In the genomic region with DNA sequence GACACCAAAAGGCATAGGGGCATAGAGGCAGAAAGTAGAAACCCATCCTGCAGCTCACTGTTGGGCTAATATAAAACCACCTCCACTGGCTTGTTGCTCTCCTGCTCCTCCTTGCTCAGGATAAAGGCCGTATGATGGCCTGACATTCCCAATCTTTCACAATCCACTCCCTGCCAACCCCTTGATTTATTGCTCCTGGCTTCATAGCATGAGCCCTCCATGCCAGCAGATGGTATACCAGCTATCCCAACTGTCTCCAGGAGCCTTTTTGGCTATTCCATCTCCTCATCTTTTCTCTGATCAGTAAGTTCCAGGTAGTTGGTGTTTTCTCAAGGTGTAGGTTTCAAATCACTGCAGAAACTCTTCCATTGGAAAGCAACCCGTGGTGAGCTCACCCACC, we compare ENCODE assay signal across 23 cellular contexts.
"Had no signal": no experiment of that assay in that cellular context is flagged by ENCODE, and none has a peak within 500 bp of the region (broad histone marks: within the 10 kb centered on the region; RNA-seq: fewer than 3 reads in every experiment).

No MANE protein-coding gene starts in this region.

- H3K9me3 Mint-ChIP-seq: neural progenitor cell; stimulated activated effector memory CD8-positive, alpha-beta T cell treated with anti-CD3 and anti-CD28 coated beads, Interleukin-12 subunit alpha, Interleukin-12 subunit beta, amount 100 ng/mL, for 72 hours; stimulated activated naive CD8-positive, alpha-beta T cell treated with anti-CD3 and anti-CD28 coated beads, Interleukin-15, Interleukin-2, amounts not matched to agents 100 ng/mL and 50 ng/mL, for 24 hours had no signal

- H3K27ac Mint-ChIP-seq: natural killer cell treated with Interleukin-12 subunit alpha and Interleukin-12 subunit beta and Interleukin-15 and Interleukin-18, amount 100 ng/mL, for 72 hours; neural progenitor cell; progenitor cell of endocrine pancreas; stimulated activated effector memory CD8-positive, alpha-beta T cell treated with anti-CD3 and anti-CD28 coated beads, Interleukin-12 subunit alpha, Interleukin-12 subunit beta, amount 100 ng/mL, for 72 hours; stimulated activated naive B cell treated with anti-CD40 and anti-IgM and Interleukin-4, amounts not matched to agents 10 μg/mL and 1 μg/mL and 100 μg/mL, for 72 hours; stimulated activated naive CD8-positive, alpha-beta T cell treated with anti-CD3 and anti-CD28 coated beads, Interleukin-15, Interleukin-2, amounts not matched to agents 100 ng/mL and 50 ng/mL, for 24 hours had no signal

- H3K4me3 Mint-ChIP-seq: natural killer cell treated with Interleukin-12 subunit alpha and Interleukin-12 subunit beta and Interleukin-15 and Interleukin-18, amount 100 ng/mL, for 72 hours; neural progenitor cell; stimulated activated effector memory CD8-positive, alpha-beta T cell treated with anti-CD3 and anti-CD28 coated beads, Interleukin-12 subunit alpha, Interleukin-12 subunit beta, amount 100 ng/mL, for 72 hours; stimulated activated naive B cell treated with anti-CD40 and anti-IgM and Interleukin-4, amounts not matched to agents 10 μg/mL and 1 μg/mL and 100 μg/mL, for 72 hours; stimulated activated naive CD8-positive, alpha-beta T cell treated with anti-CD3 and anti-CD28 coated beads, Interleukin-15, Interleukin-2, amounts not matched to agents 100 ng/mL and 50 ng/mL, for 24 hours had no signal

- ATAC-seq: natural killer cell treated with Interleukin-12 subunit alpha and Interleukin-12 subunit beta and Interleukin-15 and Interleukin-18, amount 100 ng/mL, for 72 hours; psoas muscle; right cardiac atrium; right lobe of liver; stimulated activated effector memory CD8-positive, alpha-beta T cell treated with anti-CD3 and anti-CD28 coated beads, Interleukin-12 subunit alpha, Interleukin-12 subunit beta, amount 100 ng/mL, for 72 hours; stimulated activated naive B cell treated with anti-CD40 and anti-IgM and Interleukin-4, amounts not matched to agents 10 μg/mL and 1 μg/mL and 100 μg/mL, for 72 hours had no signal

- H3K4me1 Mint-ChIP-seq: stimulated activated effector memory CD8-positive, alpha-beta T cell treated with anti-CD3 and anti-CD28 coated beads, Interleukin-12 subunit alpha, Interleukin-12 subunit beta, amount 100 ng/mL, for 72 hours; stimulated activated naive B cell treated with anti-CD40 and anti-IgM and Interleukin-4, amounts not matched to agents 10 μg/mL and 1 μg/mL and 100 μg/mL, for 72 hours had no signal

- DNase-seq: occipital lobe; ovary; posterior cingulate gyrus; psoas muscle; right cardiac atrium; right lobe of liver; sigmoid colon; small intestine; stimulated activated CD4-positive, alpha-beta T cell treated with anti-CD3 and anti-CD28 coated beads, Interleukin-15, amount 100 ng/mL, for 24 hours; stimulated activated CD4-positive, alpha-beta T cell treated with anti-CD3 and anti-CD28 coated beads, Interleukin-2, amount 100 ng/mL, for 24 hours; stimulated activated CD4-positive, alpha-beta T cell treated with anti-CD3 and anti-CD28 coated beads, Interleukin-2, amount 100 ng/mL, for 48 hours; stimulated activated CD4-positive, alpha-beta T cell treated with anti-CD3 and anti-CD28 coated beads, Interleukin-4, amount 100 ng/mL, for 24 hours; stimulated activated naive B cell treated with anti-CD40 and anti-IgM and Interleukin-4, amounts not matched to agents 10 μg/mL and 1 μg/mL and 100 μg/mL, for 72 hours; stimulated activated naive CD4-positive, alpha-beta T cell treated with Interleukin-2 at 50 U/mL for 16 hours; stomach; thyroid gland; trophoblast cell; upper lobe of left lung had no signal

- H3K36me3 Mint-ChIP-seq: natural killer cell treated with Interleukin-12 subunit alpha and Interleukin-12 subunit beta and Interleukin-15 and Interleukin-18, amount 100 ng/mL, for 72 hours; neural progenitor cell; stimulated activated effector memory CD8-positive, alpha-beta T cell treated with anti-CD3 and anti-CD28 coated beads, Interleukin-12 subunit alpha, Interleukin-12 subunit beta, amount 100 ng/mL, for 72 hours; stimulated activated naive B cell treated with anti-CD40 and anti-IgM and Interleukin-4, amounts not matched to agents 10 μg/mL and 1 μg/mL and 100 μg/mL, for 72 hours had no signal
